8 cellular contexts compared by ENCODE assay signal in the genomic region with DNA sequence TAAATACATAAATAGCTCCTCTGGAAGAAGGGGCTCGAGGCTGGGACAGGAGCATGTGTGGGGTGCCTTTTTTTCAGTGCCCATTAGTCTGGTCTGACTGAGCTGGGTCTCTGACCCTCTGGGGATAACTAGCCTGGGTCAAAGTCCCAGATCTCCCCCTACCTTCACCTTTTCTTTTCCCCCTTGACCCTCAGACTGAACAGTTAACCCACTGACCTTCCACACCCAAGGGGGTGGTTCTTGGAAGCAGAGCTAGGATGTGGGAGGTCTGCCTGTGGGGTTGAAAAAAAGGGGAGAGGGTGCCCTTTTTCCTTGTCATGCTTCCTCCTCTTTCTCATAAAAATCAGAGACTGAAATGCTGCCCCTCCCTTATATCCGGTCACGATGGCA. TPM values are rescaled to one million over a fixed set of nuclear protein-coding genes. Genes with fewer than 3 reads are reported as not detected.
A peak's percentile ranks its signal among the peaks of the same experiment; 100 is the strongest.
DNase-seq lines count a peak whose midpoint lies in the region; ATAC-seq, FAIRE-seq and TF ChIP-seq lines count a peak whose summit lies in the region.

No MANE protein-coding gene starts in this region.

- peaks cover 0 to 1% of the 10 kb centered on the region in 2 donors for H3K36me3 Mint-ChIP-seq in activated T-cell treated with anti-CD3 and anti-CD28 coated beads, Interleukin-2, amount 50 U/mL, for 72 hours (ENCODE audit: insufficient read depth in 2 of 2)

- TF ChIP-seq POLR2A in right lobe of liver (IDR thresholded peaks at IDR 0.05) (no peak), H54 (IDR thresholded peaks at IDR 0.05; ENCODE audit: low read depth, low read length) (no peak)

- no peak for FAIRE-seq in H54 (lab: Jason Lieb, UNC)

- H3K36me3 ChIP-seq in right lobe of liver: no peaks in the 10 kb centered on the region
- no peaks in the 10 kb centered on the region for H3K36me3 ChIP-seq in tibial artery

- H3K4me3 Mint-ChIP-seq in activated T-cell treated with anti-CD3 and anti-CD28 coated beads, Interleukin-2, amount 50 U/mL, for 72 hours: peak overlapping the region; percentile 81 to 96

- peaks cover 7% of the 10 kb centered on the region for H3K27me3 Mint-ChIP-seq in activated T-cell treated with anti-CD3 and anti-CD28 coated beads, Interleukin-2, amount 50 U/mL, for 72 hours (ENCODE audit: low read depth)

- no peak for DNase-seq in activated T-cell treated with anti-CD3 and anti-CD28 coated beads, Interleukin-2, amount 50 U/mL, for 72 hours
- no peak for DNase-seq in activated T-cell treated with anti-CD3 and anti-CD28 coated beads, Interleukin-2, amount 50 U/mL, for 1 hour
- no peak for DNase-seq in astrocyte of the cerebellum (ENCODE audit: low read depth)
- DNase-seq in right lobe of liver: no peak
- no peak for DNase-seq in tibial artery
- DNase-seq in NCI-H345 (lab: John Stamatoyannopoulos, UW): no peak
- DNase-seq in H54 (ENCODE audit: insufficient read length, low spot score): no peak

- intact Hi-C loops in right lobe of liver (cut with DNase I): no loop called here
- intact Hi-C loops in tibial artery (cut with DNase I; ENCODE audit: low total_unique reads): no loop called here

- TF ChIP-seq CTCF in astrocyte of the cerebellum (IDR thresholded peaks at IDR 0.05; ENCODE audit: low read depth, low read length, missing control alignments) (no peak), right lobe of liver (IDR thresholded peaks at IDR 0.05) (no peak), tibial artery (IDR thresholded peaks at IDR 0.05) (no peak)

- peaks cover 81% of the 10 kb centered on the region for H3K4me1 Mint-ChIP-seq in activated T-cell treated with anti-CD3 and anti-CD28 coated beads, Interleukin-2, amount 50 U/mL, for 72 hours (ENCODE audit: low read depth)

- WGBS in right lobe of liver (ENCODE audit: insufficient coverage, low coverage, low lambda C conversion rate, missing lambda C conversion rate): 16% methylated on average over 3 of the region's 3 CpGs

- in situ Hi-C loops in astrocyte of the cerebellum (cut with HindIII; ENCODE audit: low sequenced_read_pairs): loop anchor here (25.0 kb wide), 1 partner anchor 146 kb away; no protein-coding TSS in a partner anchor

- H3K27ac ChIP-seq in right lobe of liver (peak overlapping the region; percentile 69 to 87 (median 85)), tibial artery (peak overlapping the region; percentile 70 to 72)

- H3K9me3 Mint-ChIP-seq in activated T-cell treated with anti-CD3 and anti-CD28 coated beads, Interleukin-2, amount 50 U/mL, for 72 hours: no peaks in the 10 kb centered on the region

- H3K4me1 ChIP-seq in right lobe of liver (peaks cover 0 to 54% (median 4%) of the 10 kb centered on the region in 4 donors), tibial artery (peaks cover 0 to 31% (median 22%) of the 10 kb centered on the region in 4 donors)

- H3K4me3 ChIP-seq in astrocyte of the cerebellum (ENCODE audit: low read depth, low read length) (peak overlapping the region; percentile 51), right lobe of liver (peak overlapping the region; percentile 65 to 77 (median 66)), tibial artery (peak overlapping the region; percentile 58 to 71)

- peak overlapping the region; percentile 80 for H3K27ac Mint-ChIP-seq in activated T-cell treated with anti-CD3 and anti-CD28 coated beads, Interleukin-2, amount 50 U/mL, for 72 hours

- H3K9me3 ChIP-seq in right lobe of liver (no peaks in the 10 kb centered on the region), tibial artery (no peaks in the 10 kb centered on the region)

- H3K27me3 ChIP-seq in right lobe of liver (no peaks in the 10 kb centered on the region), tibial artery (peaks cover 0 to 3% of the 10 kb centered on the region in 2 donors)

- ATAC-seq in activated T-cell treated with anti-CD3 and anti-CD28 coated beads, Interleukin-2, amount 50 U/mL, for 72 hours (replicated peaks in 1 of 2): no peak
- no peak for ATAC-seq in right lobe of liver
- no peak for ATAC-seq in GM18519 (IDR thresholded peaks at IDR 0.05; ENCODE audit: low FRiP score, unreplicated experiment)

RNA-seq across cellular contexts. Expression of gene GLI1, which starts 0.9 kb away (rescaled TPM):
- total RNA-seq in activated T-cell treated with anti-CD3 and anti-CD28 coated beads, Interleukin-2, amount 50 U/mL, for 72 hours: 1 to 10 TPM in 1 of 2 donors, under 1 TPM in 1; 0.21 to 1.3 TPM
- under 1 TPM; 0.16 to 0.74 (median 0.55) TPM for total RNA-seq in right lobe of liver

RNA-seq across cellular contexts. Expression of gene INHBE, which starts 3.6 kb away (rescaled TPM):
- 1 to 10 TPM; 3.8 to 4.8 TPM for total RNA-seq in activated T-cell treated with anti-CD3 and anti-CD28 coated beads, Interleukin-2, amount 50 U/mL, for 72 hours
- 100 to 1,000 TPM in 4 of 6 experiments, 10 to 100 TPM in 2; 17.4 to 302 (median 150) TPM for total RNA-seq in right lobe of liver

RNA-seq across cellular contexts. Expression of gene ARHGAP9, which starts 21.0 kb away (rescaled TPM):
- 100 to 1,000 TPM; 119 to 153 TPM for total RNA-seq in activated T-cell treated with anti-CD3 and anti-CD28 coated beads, Interleukin-2, amount 50 U/mL, for 72 hours
- 10 to 100 TPM in 1 of 6 experiments, 1 to 10 TPM in 5; 3.5 to 11.0 (median 6.8) TPM for total RNA-seq in right lobe of liver

RNA-seq across cellular contexts. Expression of gene INHBC, which starts 24.1 kb away (rescaled TPM):
- not detected for total RNA-seq in activated T-cell treated with anti-CD3 and anti-CD28 coated beads, Interleukin-2, amount 50 U/mL, for 72 hours
- total RNA-seq in right lobe of liver: 100 to 1,000 TPM in 1 of 6 experiments, 10 to 100 TPM in 5; 14.7 to 123 (median 63.6) TPM

RNA-seq across cellular contexts. Expression of gene R3HDM2, which starts 27.8 kb away (rescaled TPM):
- total RNA-seq in activated T-cell treated with anti-CD3 and anti-CD28 coated beads, Interleukin-2, amount 50 U/mL, for 72 hours: 10 to 100 TPM; 78.9 to 79.1 TPM
- 10 to 100 TPM; 25.3 to 48.0 (median 35.9) TPM for total RNA-seq in right lobe of liver

Comparison
In these comparisons a context has a peak if more than half of its experiments do, and no peak if none do; other contexts are left out.
1. RNA of gene ARHGAP9, which starts 21.0 kb away (total RNA-seq): 119 to 153 TPM in activated T-cell treated with anti-CD3 and anti-CD28 coated beads, Interleukin-2, amount 50 U/mL, for 72 hours; 3.5 to 11.0 TPM in right lobe of liver; every median in the first group is over 4 times any median in the second.
2. Peak in every context shown above with its lines, with median percentiles within 50 percentile points of each other: H3K4me3 ChIP-seq.